15 cellular contexts compared by ENCODE assay signal in genomic region chr21:45410865-45411809, GRCh38. TPM values are rescaled to one million over a fixed set of nuclear protein-coding genes. Genes with fewer than 3 reads are reported as not detected.
DNase-seq lines count a peak whose midpoint lies in the region; ATAC-seq, FAIRE-seq and TF ChIP-seq lines count a peak whose summit lies in the region.
"Had no signal": no experiment of that assay in that cellular context is flagged by ENCODE, and none has a peak within 500 bp of the region (broad histone marks: within the 10 kb centered on the region; RNA-seq: fewer than 3 reads in every experiment).

No MANE protein-coding gene starts in this region.

- POLR2A ChIA-PET in HEK293 (lab: Yijun Ruan, JAX), result interaction anchor here (0.6 to 0.7 kb wide), 3 partner anchors 17 to 1675 kb away, joined by 3 read pairs; no protein-coding TSS in a partner anchor
- POLR2A ChIA-PET in K562 (lab: Yijun Ruan, JAX), result interaction anchor here (0.6 to 1.6 kb wide), 8 partner anchors 9 to 94 kb away, joined by 3 to 15 read pairs (median 4); no protein-coding TSS in a partner anchor

- FAIRE-seq in K562 (lab: Jason Lieb, UNC), result peak; percentile 99
- FAIRE-seq: GM12891, H54 had no signal

- WGBS in K562 (ENCODE audit: insufficient coverage, low coverage, missing lambda C conversion rate), result 16% methylated on average over 30 of the region's 31 CpGs
- WGBS in hepatocyte (ENCODE audit: low lambda C conversion rate, missing lambda C conversion rate), result 57% methylated on average over 31 of the region's 31 CpGs
- WGBS in psoas muscle, 3 donors, result 60 to 72% (median 62%) methylated on average over 30 to 31 of the region's 31 CpGs

- no peak overlapping the region for H3K4me3 ChIP-seq in HEK293 (ENCODE audit: low read depth, low read length)
- H3K4me3 ChIP-seq in K562, result no peak overlapping the region
- H3K4me3 ChIP-seq in hepatocyte, result no peak overlapping the region
- no peak overlapping the region for H3K4me3 ChIP-seq in psoas muscle
- no peak overlapping the region for H3K4me3 ChIP-seq in HAP-1

- no peak for TF ChIP-seq POLR2A in K562 (conservative IDR thresholded peaks at IDR 0.05)

- no peaks in the 10 kb centered on the region for H3K9me2 ChIP-seq in hepatocyte (replicated peaks; ENCODE audit: insufficient read depth)
- H3K9me2 ChIP-seq: SK-N-SH had no signal

- peak; percentile 95 for TF ChIP-seq EP300 in K562 (IDR thresholded peaks at IDR 0.05; ENCODE audit: low read length)

- TF ChIP-seq CTCF in HEK293 (tag by site-specific recombination; IDR thresholded peaks at IDR 0.05) (no peak), K562 (IDR thresholded peaks at IDR 0.05 in 2 of 3, conservative IDR thresholded peaks at IDR 0.05 in 1 of 3; ENCODE audit: insufficient read depth in 2 of 3, low read depth in 1 of 3, low read length in 3 of 3) (no peak), hepatocyte (IDR thresholded peaks at IDR 0.05; ENCODE audit: poor library complexity) (no peak), psoas muscle (IDR thresholded peaks at IDR 0.05) (no peak)

- H3K79me2 ChIP-seq in K562 (ENCODE audit: control insufficient read depth, insufficient read depth, low read length) (peaks cover 40% of the 10 kb centered on the region), hepatocyte (peaks cover 69% of the 10 kb centered on the region)

- H3K9me1 ChIP-seq in K562 (ENCODE audit: control insufficient read depth, insufficient read depth, low read length), result peaks cover 5% of the 10 kb centered on the region

- H3K27ac ChIP-seq in HEK293 (ENCODE audit: extremely low read depth, low read depth, low read length), result no peak overlapping the region
- peak overlapping the region; percentile 83 for H3K27ac ChIP-seq in K562 (ENCODE audit: extremely low read depth, low read depth, low read length)
- H3K27ac ChIP-seq in hepatocyte, result peak overlapping the region; percentile 89
- no peak overlapping the region for H3K27ac ChIP-seq in psoas muscle

- peak; percentile 97 to 99 (median 98) for DNase-seq in K562 (ENCODE audit: extremely low read depth in 1 of 4, low spot score in 3 of 4)
- DNase-seq in hepatocyte (ENCODE audit: low spot score), result peak; percentile 80
- DNase-seq in psoas muscle, result peak; percentile 15 to 53
- DNase-seq in mucosa of gallbladder (ENCODE audit: low spot score), result no peak
- DNase-seq in HAP-1 (ENCODE audit: low spot score in 2 of 2), result no peak
- DNase-seq in AML-193 (lab: John Stamatoyannopoulos, UW), result no peak
- DNase-seq: activated T-cell treated with anti-CD3 and anti-CD28 coated beads, Interleukin-2, amount 50 U/mL, for 4 hours; DND-41; NCI-H1436 treated with DMSO at 0.1 percent for 48 hours; NCI-H524 treated with DMSO at 0.1 percent for 48 hours; SK-N-SH had no signal

- no TSS peak for BruUV-seq in K562 (replicated peaks; lab: Mats Ljungman, UMichigan)

- in situ Hi-C loops in K562 (cut with MboI) (no loop called here), HAP-1 (cut with MboI; ENCODE audit: low sequenced_read_pairs) (no loop called here)

- ATAC-seq in K562 (peak; percentile 98), psoas muscle (no peak), HG03469 (IDR thresholded peaks at IDR 0.05; ENCODE audit: unreplicated experiment) (no peak)
- ATAC-seq: activated T-cell treated with anti-CD3 and anti-CD28 coated beads, Interleukin-2, amount 50 U/mL, for 4 hours had no signal

- no peaks in the 10 kb centered on the region for H3K9me3 ChIP-seq in HEK293 (ENCODE audit: control insufficient read depth, insufficient read depth, low read depth, low read length)
- no peaks in the 10 kb centered on the region for H3K9me3 ChIP-seq in K562 (replicated peaks; ENCODE audit: control insufficient read depth, insufficient read depth, low read depth, low read length)
- H3K9me3 ChIP-seq in hepatocyte (ENCODE audit: low read depth), result no peaks in the 10 kb centered on the region
- H3K9me3 ChIP-seq in psoas muscle, result no peaks in the 10 kb centered on the region
- H3K9me3 ChIP-seq in HAP-1, result no peaks in the 10 kb centered on the region
- H3K9me3 ChIP-seq: SK-N-SH had no signal

- H3K27me3 ChIP-seq in K562 (ENCODE audit: control insufficient read depth in 2 of 2, insufficient read depth in 2 of 2, low read length in 2 of 2) (no peaks in the 10 kb centered on the region), hepatocyte (no peaks in the 10 kb centered on the region), psoas muscle (ENCODE audit: insufficient read depth in 3 of 3, low read length in 2 of 3) (peaks cover 0 to 46% (median 5%) of the 10 kb centered on the region in 3 donors), HAP-1 (ENCODE audit: low read depth) (no peaks in the 10 kb centered on the region)

- intact Hi-C loops in K562 (cut with micrococcal nuclease), result loop anchor here (1.0 kb wide), 1 partner anchor 51 kb away; no protein-coding TSS in a partner anchor
- intact Hi-C loops in psoas muscle (cut with DNase I), result no loop called here

- H4K20me1 ChIP-seq in K562 (replicated peaks; ENCODE audit: control insufficient read depth, insufficient read depth, low read length) (0 out of 2 replicates have a peak, but pooled peaks cover 5% of the 10 kb centered on the region), hepatocyte (ENCODE audit: insufficient read depth, poor library complexity, severe bottlenecking) (peaks cover 2% of the 10 kb centered on the region)

- H3K4me2 ChIP-seq in K562 (ENCODE audit: insufficient read depth, low read length) (peak overlapping the region; percentile 63), hepatocyte (peak overlapping the region; percentile 56)
- H3K4me2 ChIP-seq: SK-N-SH had no signal

- CTCF ChIA-PET in HEK293 (lab: Yijun Ruan, JAX) (interaction anchor here (0.6 to 0.9 kb wide), 2 partner anchors 102 to 461 kb away, joined by 3 read pairs; no protein-coding TSS in a partner anchor), K562 (lab: Yijun Ruan, JAX; ENCODE audit: low intra/inter-chr PET ratio) (no interaction called here)

- H3K9ac ChIP-seq in K562 (ENCODE audit: insufficient read depth in 1 of 2, low read depth in 2 of 2, low read length in 2 of 2), result peak overlapping the region; percentile 51 to 57
- H3K9ac ChIP-seq: SK-N-SH had no signal

- no peaks in the 10 kb centered on the region for H3K4me1 ChIP-seq in HEK293 (ENCODE audit: control insufficient read depth, insufficient read depth, low read length)
- H3K4me1 ChIP-seq in K562 (replicated peaks in 1 of 2; ENCODE audit: control insufficient read depth in 2 of 2, insufficient read depth in 2 of 2, low read length in 2 of 2), result peaks cover 47 to 93% of the 10 kb centered on the region in 2 experiments
- H3K4me1 ChIP-seq in hepatocyte (ENCODE audit: insufficient read depth), result peaks cover 53% of the 10 kb centered on the region
- H3K4me1 ChIP-seq in psoas muscle, result peaks cover 15% of the 10 kb centered on the region
- H3K4me1 ChIP-seq in HAP-1, result peaks cover 7% of the 10 kb centered on the region

- H2AFZ ChIP-seq in K562 (ENCODE audit: low read depth, low read length) (peak overlapping the region; percentile 55), hepatocyte (no peak overlapping the region)

- peaks cover 0 to 8% of the 10 kb centered on the region in 2 experiments; a peak in 1 of 3 replicates for H3K36me3 ChIP-seq in HEK293 (ENCODE audit: control insufficient read depth in 2 of 2, insufficient read depth in 1 of 2, low read length in 2 of 2)
- H3K36me3 ChIP-seq in K562 (ENCODE audit: control insufficient read depth, insufficient read depth, low read length), result no peaks in the 10 kb centered on the region
- no peaks in the 10 kb centered on the region for H3K36me3 ChIP-seq in hepatocyte (replicated peaks; ENCODE audit: insufficient read depth, low read depth)
- no peaks in the 10 kb centered on the region for H3K36me3 ChIP-seq in psoas muscle (ENCODE audit: insufficient read depth in 1 of 2, low read depth in 1 of 2)
- H3K36me3 ChIP-seq in HAP-1 (replicated peaks), result peaks cover 5% of the 10 kb centered on the region; the same call in 1 of the 2 replicates

- TF ChIP-seq RAD21 in K562 (CRISPR knock-in tag; conservative IDR thresholded peaks at IDR 0.05 in 1 of 2, IDR thresholded peaks at IDR 0.05 in 1 of 2), result peak in 1 of 2 experiments; percentile 29; a peak in 1 of 4 replicates

TF ChIP-seq in HEK293, 187 proteins besides CTCF, POLR2A, EP300 and RAD21 (continues in another document):
- TF ChIP-seq ZNF114 (tag by site-specific recombination; IDR thresholded peaks at IDR 0.05) (no peak), ZNF521 (tag by site-specific recombination; IDR thresholded peaks at IDR 0.05) (no peak), EGR2 (tag by site-specific recombination; IDR thresholded peaks at IDR 0.05; ENCODE audit: low read depth) (0 out of 2 replicates have a peak, but pooled peaks have one; percentile 26)

TF ChIP-seq in K562, 482 proteins besides CTCF, POLR2A, EP300 and RAD21 (continues in another document):
- no peak for TF ChIP-seq SRSF7 (optimal IDR thresholded peaks at IDR 0.05; ENCODE audit: low read depth, low read length)

RNA-seq across cellular contexts. Expression of gene COL18A1, which starts 6.2 kb away (rescaled TPM):
- total RNA-seq in K562 (2011; cell fraction: chromatin; rRNA removed; ENCODE audit: low replicate concordance), result 18.2 and 47.1 TPM in 2 replicates
- total RNA-seq in K562 (2011; cell fraction: nucleolus; rRNA removed), result 42.8 and 53.0 TPM in 2 replicates
- total RNA-seq in K562 (2011; cell fraction: nucleoplasm; rRNA removed), result 26.1 and 28.1 TPM in 2 replicates
- 12.0 and 16.1 TPM in 2 replicates for total RNA-seq in K562 (2014; rRNA removed)
- total RNA-seq in K562 (2014; rRNA removed; fragmentation: Illumina TruSeq; extraction: Trizol), result 0.54 and 1.1 TPM in 2 replicates
- total RNA-seq in K562 (2015; rRNA removed; fragmentation: Illumina TruSeq; extraction: Trizol), result 1.6 and 2.3 TPM in 2 replicates
- total RNA-seq in K562 (2021), result 16.1 and 16.4 TPM in 2 replicates
- 4.9 and 16.8 TPM in 2 replicates for polyA plus RNA-seq in K562 (2011; rRNA removed)
- polyA plus RNA-seq in K562 (2011; cell fraction: cytosol; rRNA removed), result 23.2 and 39.2 TPM in 2 replicates
- 67.4 and 83.8 TPM in 2 replicates for polyA plus RNA-seq in K562 (2011; cell fraction: nucleus; rRNA removed)
- polyA plus RNA-seq in K562 (2012), result 6.2 and 11.5 TPM in 2 replicates
- 2.0 and 5.5 TPM in 2 replicates for polyA plus RNA-seq in K562 (2014; fragmentation: Illumina TruSeq; extraction: Trizol)
- polyA plus RNA-seq in K562 (2014; fragmentation: Nextera tagmentation; extraction: Ambion mirVana), result under 1 TPM; 0.14 to 0.25 TPM
- 7.8 and 11.8 TPM in 2 replicates for polyA plus RNA-seq in K562 (2014; rRNA removed)
- 2.9 and 3.3 TPM in 2 replicates for polyA minus RNA-seq in K562 (2011; rRNA and poly(A)+ RNA removed)
- polyA minus RNA-seq in K562 (2011; cell fraction: cytosol; rRNA and poly(A)+ RNA removed), result 11.5 and 49.2 TPM in 2 replicates
- 11.6 and 22.0 TPM in 2 replicates for polyA minus RNA-seq in K562 (2011; cell fraction: nucleus; rRNA and poly(A)+ RNA removed)
- 67.3 and 97.1 TPM in 2 replicates for total RNA-seq in hepatocyte
- 140 and 178 TPM in 2 replicates for polyA plus RNA-seq in hepatocyte
- 10 to 100 TPM; 11.6 to 21.1 (median 15.1) TPM for total RNA-seq in psoas muscle
- polyA plus RNA-seq in psoas muscle, result 10 to 100 TPM in 2 of 3 donors, 1 to 10 TPM in 1; 4.8 to 25.3 (median 11.3) TPM
- 172 TPM for total RNA-seq in mucosa of gallbladder

Comparison
In these comparisons a context has a peak if more than half of its experiments do, and no peak if none do; other contexts are left out.
1. H3K27ac ChIP-seq: peak in K562 (single experiment) and hepatocyte (single experiment); none in HEK293 (single experiment) and psoas muscle (single experiment).
2. DNase-seq: peak in K562 (4 of 4), hepatocyte (single experiment) and psoas muscle (2 of 2); none in mucosa of gallbladder (single experiment), HAP-1 (0 of 2) and AML-193 (0 of 2).
3. Of the 44 proteins assayed by ChIP-seq in both K562 and HEK293: peak only in K562: KLF16, PRDM10, YY1, ZBTB7A, ZNF175, ZNF24 and 3 more; only in HEK293: none; in both: KLF1; in neither: 31; mixed calls (peak in some experiments, not most) for 3.